Comparison of ENCODE assay signal across 1 cellular context in the genomic region with DNA sequence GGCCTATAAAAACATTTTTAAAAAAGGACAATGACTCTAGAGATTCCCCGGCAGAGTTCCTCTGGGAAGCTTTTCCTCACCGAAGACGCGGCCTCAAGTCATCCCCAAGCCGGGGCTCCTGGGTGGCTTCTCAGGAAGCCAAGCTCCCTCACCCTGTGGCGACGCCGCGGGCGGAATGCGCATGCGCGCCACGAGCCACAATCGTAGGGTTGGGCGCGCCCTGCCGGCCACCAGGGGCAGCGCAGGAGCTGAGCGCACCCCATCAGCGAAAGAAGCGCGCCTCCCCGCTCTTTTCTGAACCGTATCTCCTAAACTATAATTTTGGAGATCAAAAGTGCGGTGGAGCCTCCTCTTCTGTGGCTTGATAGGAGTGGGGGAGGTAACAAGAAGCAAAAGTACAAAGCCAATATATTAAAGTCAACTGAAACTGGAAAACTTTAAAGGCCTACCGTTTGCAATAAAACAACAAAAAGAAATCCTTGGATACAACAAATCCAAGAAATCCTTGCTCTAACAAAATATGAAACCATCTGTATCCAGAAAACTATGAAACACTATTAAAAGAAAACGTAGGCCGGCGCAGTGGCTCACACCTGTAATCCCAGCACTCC.
A peak's percentile ranks its signal among the peaks of the same experiment; 100 is the strongest.
TF ChIP-seq lines count a peak whose summit lies in the region.

No MANE protein-coding gene starts in this region.

TF ChIP-seq in K562, 482 proteins besides CTCF, POLR2A, EP300 and RAD21 (continued from another document and continues in another):
- TF ChIP-seq, protein P1, sequence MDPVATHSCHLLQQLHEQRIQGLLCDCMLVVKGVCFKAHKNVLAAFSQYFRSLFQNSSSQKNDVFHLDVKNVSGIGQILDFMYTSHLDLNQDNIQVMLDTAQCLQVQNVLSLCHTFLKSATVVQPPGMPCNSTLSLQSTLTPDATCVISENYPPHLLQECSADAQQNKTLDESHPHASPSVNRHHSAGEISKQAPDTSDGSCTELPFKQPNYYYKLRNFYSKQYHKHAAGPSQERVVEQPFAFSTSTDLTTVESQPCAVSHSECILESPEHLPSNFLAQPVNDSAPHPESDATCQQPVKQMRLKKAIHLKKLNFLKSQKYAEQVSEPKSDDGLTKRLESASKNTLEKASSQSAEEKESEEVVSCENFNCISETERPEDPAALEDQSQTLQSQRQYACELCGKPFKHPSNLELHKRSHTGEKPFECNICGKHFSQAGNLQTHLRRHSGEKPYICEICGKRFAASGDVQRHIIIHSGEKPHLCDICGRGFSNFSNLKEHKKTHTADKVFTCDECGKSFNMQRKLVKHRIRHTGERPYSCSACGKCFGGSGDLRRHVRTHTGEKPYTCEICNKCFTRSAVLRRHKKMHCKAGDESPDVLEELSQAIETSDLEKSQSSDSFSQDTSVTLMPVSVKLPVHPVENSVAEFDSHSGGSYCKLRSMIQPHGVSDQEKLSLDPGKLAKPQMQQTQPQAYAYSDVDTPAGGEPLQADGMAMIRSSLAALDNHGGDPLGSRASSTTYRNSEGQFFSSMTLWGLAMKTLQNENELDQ (CRISPR knock-in tag; IDR thresholded peaks at IDR 0.05; ENCODE audit: borderline replicate concordance) = no peak
- TF ChIP-seq NRF1 (conservative IDR thresholded peaks at IDR 0.05 in 1 of 2, IDR thresholded peaks at IDR 0.05 in 1 of 2) (peak; percentile 85 to 87), SREBF1 (IDR thresholded peaks at IDR 0.05; ENCODE audit: borderline replicate concordance, low read depth, low read length) (no peak), SIX5 (IDR thresholded peaks at IDR 0.05; ENCODE audit: borderline replicate concordance in 1 of 2, insufficient read depth in 1 of 2, low read depth in 1 of 2, low read length in 2 of 2) (no peak), MYC (IDR thresholded peaks at IDR 0.05; ENCODE audit: low read depth, low read length) (no peak), MYC (CRISPR knock-in tag; IDR thresholded peaks at IDR 0.05; ENCODE audit: borderline replicate concordance, low read depth) (no peak), TAF1 (IDR thresholded peaks at IDR 0.05; ENCODE audit: control insufficient read depth, extremely low read depth, insufficient read depth, low read length, severe bottlenecking) (no peak), KHSRP (IDR thresholded peaks at IDR 0.05) (no peak)
- TF ChIP-seq, protein P2, sequence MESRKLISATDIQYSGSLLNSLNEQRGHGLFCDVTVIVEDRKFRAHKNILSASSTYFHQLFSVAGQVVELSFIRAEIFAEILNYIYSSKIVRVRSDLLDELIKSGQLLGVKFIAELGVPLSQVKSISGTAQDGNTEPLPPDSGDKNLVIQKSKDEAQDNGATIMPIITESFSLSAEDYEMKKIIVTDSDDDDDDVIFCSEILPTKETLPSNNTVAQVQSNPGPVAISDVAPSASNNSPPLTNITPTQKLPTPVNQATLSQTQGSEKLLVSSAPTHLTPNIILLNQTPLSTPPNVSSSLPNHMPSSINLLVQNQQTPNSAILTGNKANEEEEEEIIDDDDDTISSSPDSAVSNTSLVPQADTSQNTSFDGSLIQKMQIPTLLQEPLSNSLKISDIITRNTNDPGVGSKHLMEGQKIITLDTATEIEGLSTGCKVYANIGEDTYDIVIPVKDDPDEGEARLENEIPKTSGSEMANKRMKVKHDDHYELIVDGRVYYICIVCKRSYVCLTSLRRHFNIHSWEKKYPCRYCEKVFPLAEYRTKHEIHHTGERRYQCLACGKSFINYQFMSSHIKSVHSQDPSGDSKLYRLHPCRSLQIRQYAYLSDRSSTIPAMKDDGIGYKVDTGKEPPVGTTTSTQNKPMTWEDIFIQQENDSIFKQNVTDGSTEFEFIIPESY (CRISPR knock-in tag; IDR thresholded peaks at IDR 0.05) = peak; percentile 97
- TF ChIP-seq, protein P3, sequence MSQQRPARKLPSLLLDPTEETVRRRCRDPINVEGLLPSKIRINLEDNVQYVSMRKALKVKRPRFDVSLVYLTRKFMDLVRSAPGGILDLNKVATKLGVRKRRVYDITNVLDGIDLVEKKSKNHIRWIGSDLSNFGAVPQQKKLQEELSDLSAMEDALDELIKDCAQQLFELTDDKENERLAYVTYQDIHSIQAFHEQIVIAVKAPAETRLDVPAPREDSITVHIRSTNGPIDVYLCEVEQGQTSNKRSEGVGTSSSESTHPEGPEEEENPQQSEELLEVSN (IDR thresholded peaks at IDR 0.05; ENCODE audit: borderline replicate concordance in 1 of 2, extremely low read depth in 1 of 2, insufficient read depth in 1 of 2, insufficient read length in 1 of 2, low read depth in 1 of 2, low read length in 1 of 2, poor library complexity in 1 of 2, severe bottlenecking in 1 of 2) = peak in 1 of 2 experiments; percentile 65
- TF ChIP-seq, protein P4, sequence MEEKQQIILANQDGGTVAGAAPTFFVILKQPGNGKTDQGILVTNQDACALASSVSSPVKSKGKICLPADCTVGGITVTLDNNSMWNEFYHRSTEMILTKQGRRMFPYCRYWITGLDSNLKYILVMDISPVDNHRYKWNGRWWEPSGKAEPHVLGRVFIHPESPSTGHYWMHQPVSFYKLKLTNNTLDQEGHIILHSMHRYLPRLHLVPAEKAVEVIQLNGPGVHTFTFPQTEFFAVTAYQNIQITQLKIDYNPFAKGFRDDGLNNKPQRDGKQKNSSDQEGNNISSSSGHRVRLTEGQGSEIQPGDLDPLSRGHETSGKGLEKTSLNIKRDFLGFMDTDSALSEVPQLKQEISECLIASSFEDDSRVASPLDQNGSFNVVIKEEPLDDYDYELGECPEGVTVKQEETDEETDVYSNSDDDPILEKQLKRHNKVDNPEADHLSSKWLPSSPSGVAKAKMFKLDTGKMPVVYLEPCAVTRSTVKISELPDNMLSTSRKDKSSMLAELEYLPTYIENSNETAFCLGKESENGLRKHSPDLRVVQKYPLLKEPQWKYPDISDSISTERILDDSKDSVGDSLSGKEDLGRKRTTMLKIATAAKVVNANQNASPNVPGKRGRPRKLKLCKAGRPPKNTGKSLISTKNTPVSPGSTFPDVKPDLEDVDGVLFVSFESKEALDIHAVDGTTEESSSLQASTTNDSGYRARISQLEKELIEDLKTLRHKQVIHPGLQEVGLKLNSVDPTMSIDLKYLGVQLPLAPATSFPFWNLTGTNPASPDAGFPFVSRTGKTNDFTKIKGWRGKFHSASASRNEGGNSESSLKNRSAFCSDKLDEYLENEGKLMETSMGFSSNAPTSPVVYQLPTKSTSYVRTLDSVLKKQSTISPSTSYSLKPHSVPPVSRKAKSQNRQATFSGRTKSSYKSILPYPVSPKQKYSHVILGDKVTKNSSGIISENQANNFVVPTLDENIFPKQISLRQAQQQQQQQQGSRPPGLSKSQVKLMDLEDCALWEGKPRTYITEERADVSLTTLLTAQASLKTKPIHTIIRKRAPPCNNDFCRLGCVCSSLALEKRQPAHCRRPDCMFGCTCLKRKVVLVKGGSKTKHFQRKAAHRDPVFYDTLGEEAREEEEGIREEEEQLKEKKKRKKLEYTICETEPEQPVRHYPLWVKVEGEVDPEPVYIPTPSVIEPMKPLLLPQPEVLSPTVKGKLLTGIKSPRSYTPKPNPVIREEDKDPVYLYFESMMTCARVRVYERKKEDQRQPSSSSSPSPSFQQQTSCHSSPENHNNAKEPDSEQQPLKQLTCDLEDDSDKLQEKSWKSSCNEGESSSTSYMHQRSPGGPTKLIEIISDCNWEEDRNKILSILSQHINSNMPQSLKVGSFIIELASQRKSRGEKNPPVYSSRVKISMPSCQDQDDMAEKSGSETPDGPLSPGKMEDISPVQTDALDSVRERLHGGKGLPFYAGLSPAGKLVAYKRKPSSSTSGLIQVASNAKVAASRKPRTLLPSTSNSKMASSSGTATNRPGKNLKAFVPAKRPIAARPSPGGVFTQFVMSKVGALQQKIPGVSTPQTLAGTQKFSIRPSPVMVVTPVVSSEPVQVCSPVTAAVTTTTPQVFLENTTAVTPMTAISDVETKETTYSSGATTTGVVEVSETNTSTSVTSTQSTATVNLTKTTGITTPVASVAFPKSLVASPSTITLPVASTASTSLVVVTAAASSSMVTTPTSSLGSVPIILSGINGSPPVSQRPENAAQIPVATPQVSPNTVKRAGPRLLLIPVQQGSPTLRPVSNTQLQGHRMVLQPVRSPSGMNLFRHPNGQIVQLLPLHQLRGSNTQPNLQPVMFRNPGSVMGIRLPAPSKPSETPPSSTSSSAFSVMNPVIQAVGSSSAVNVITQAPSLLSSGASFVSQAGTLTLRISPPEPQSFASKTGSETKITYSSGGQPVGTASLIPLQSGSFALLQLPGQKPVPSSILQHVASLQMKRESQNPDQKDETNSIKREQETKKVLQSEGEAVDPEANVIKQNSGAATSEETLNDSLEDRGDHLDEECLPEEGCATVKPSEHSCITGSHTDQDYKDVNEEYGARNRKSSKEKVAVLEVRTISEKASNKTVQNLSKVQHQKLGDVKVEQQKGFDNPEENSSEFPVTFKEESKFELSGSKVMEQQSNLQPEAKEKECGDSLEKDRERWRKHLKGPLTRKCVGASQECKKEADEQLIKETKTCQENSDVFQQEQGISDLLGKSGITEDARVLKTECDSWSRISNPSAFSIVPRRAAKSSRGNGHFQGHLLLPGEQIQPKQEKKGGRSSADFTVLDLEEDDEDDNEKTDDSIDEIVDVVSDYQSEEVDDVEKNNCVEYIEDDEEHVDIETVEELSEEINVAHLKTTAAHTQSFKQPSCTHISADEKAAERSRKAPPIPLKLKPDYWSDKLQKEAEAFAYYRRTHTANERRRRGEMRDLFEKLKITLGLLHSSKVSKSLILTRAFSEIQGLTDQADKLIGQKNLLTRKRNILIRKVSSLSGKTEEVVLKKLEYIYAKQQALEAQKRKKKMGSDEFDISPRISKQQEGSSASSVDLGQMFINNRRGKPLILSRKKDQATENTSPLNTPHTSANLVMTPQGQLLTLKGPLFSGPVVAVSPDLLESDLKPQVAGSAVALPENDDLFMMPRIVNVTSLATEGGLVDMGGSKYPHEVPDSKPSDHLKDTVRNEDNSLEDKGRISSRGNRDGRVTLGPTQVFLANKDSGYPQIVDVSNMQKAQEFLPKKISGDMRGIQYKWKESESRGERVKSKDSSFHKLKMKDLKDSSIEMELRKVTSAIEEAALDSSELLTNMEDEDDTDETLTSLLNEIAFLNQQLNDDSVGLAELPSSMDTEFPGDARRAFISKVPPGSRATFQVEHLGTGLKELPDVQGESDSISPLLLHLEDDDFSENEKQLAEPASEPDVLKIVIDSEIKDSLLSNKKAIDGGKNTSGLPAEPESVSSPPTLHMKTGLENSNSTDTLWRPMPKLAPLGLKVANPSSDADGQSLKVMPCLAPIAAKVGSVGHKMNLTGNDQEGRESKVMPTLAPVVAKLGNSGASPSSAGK (IDR thresholded peaks at IDR 0.05) = peak; percentile 60
- TF ChIP-seq, protein P5, sequence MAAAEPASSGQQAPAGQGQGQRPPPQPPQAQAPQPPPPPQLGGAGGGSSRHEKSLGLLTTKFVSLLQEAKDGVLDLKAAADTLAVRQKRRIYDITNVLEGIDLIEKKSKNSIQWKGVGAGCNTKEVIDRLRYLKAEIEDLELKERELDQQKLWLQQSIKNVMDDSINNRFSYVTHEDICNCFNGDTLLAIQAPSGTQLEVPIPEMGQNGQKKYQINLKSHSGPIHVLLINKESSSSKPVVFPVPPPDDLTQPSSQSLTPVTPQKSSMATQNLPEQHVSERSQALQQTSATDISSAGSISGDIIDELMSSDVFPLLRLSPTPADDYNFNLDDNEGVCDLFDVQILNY (CRISPR knock-in tag; IDR thresholded peaks at IDR 0.05) = no peak
- TF ChIP-seq, protein P6, sequence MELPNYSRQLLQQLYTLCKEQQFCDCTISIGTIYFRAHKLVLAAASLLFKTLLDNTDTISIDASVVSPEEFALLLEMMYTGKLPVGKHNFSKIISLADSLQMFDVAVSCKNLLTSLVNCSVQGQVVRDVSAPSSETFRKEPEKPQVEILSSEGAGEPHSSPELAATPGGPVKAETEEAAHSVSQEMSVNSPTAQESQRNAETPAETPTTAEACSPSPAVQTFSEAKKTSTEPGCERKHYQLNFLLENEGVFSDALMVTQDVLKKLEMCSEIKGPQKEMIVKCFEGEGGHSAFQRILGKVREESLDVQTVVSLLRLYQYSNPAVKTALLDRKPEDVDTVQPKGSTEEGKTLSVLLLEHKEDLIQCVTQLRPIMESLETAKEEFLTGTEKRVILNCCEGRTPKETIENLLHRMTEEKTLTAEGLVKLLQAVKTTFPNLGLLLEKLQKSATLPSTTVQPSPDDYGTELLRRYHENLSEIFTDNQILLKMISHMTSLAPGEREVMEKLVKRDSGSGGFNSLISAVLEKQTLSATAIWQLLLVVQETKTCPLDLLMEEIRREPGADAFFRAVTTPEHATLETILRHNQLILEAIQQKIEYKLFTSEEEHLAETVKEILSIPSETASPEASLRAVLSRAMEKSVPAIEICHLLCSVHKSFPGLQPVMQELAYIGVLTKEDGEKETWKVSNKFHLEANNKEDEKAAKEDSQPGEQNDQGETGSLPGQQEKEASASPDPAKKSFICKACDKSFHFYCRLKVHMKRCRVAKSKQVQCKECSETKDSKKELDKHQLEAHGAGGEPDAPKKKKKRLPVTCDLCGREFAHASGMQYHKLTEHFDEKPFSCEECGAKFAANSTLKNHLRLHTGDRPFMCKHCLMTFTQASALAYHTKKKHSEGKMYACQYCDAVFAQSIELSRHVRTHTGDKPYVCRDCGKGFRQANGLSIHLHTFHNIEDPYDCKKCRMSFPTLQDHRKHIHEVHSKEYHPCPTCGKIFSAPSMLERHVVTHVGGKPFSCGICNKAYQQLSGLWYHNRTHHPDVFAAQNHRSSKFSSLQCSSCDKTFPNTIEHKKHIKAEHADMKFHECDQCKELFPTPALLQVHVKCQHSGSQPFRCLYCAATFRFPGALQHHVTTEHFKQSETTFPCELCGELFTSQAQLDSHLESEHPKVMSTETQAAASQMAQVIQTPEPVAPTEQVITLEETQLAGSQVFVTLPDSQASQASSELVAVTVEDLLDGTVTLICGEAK (IDR thresholded peaks at IDR 0.05) = no peak
- TF ChIP-seq, protein P6 (CRISPR knock-in tag; IDR thresholded peaks at IDR 0.05) = no peak
